Comparison of ENCODE assay signal across 8 cellular contexts in genomic region chr19:10876459-10877240, GRCh38. TPM values are rescaled to one million over a fixed set of nuclear protein-coding genes. Genes with fewer than 3 reads are reported as not detected.
DNase-seq lines count a peak whose midpoint lies in the region; ATAC-seq, FAIRE-seq and TF ChIP-seq lines count a peak whose summit lies in the region.

No MANE protein-coding gene starts in this region.

- peak; percentile 64; the same call in 1 of the 2 replicates for TF ChIP-seq POLR2A in GM12878 (IDR thresholded peaks at IDR 0.05; ENCODE audit: low read depth, low read length)

- POLR2A ChIA-PET in GM12878 (lab: Charles Lee), result interaction anchor here (0.6 to 1.1 kb wide), 6 partner anchors 11 to 1056 kb away, joined by 3 to 6 read pairs (median 3); no protein-coding TSS in a partner anchor
- POLR2A ChIA-PET in PC-3 (lab: Charles Lee; ENCODE audit: unreplicated experiment), result interaction anchor here (0.5 kb wide), 1 partner anchor 9 kb away, joined by 4 read pairs; no protein-coding TSS in a partner anchor

- H3K9ac ChIP-seq in GM12878 (ENCODE audit: control insufficient read depth, insufficient read depth, low read length) (peak overlapping the region; percentile 77), PC-3 (ENCODE audit: low read length) (no peak overlapping the region)

- H4K20me1 ChIP-seq in GM12878 (ENCODE audit: control insufficient read depth, insufficient read depth) (no peaks in the 10 kb centered on the region; the same call in 1 of the 2 replicates), PC-3 (ENCODE audit: low read length) (no peaks in the 10 kb centered on the region)

- FAIRE-seq in GM12878 (lab: Jason Lieb, UNC), result peak; percentile 95

- H3K27ac ChIP-seq in GM12878 (ENCODE audit: control insufficient read depth, insufficient read depth) (peak overlapping the region; percentile 97), PC-3 (ENCODE audit: low read length) (no peak overlapping the region)

- ATAC-seq in GM19043 (IDR thresholded peaks at IDR 0.05; ENCODE audit: low read depth, unreplicated experiment), result peak; percentile 49
- peak; percentile 60 for ATAC-seq in HG02885 (IDR thresholded peaks at IDR 0.05; ENCODE audit: poor library complexity, unreplicated experiment)
- peak; percentile 80 for ATAC-seq in GM12878
- no peak for ATAC-seq in PC-3

- peaks cover 91% of the 10 kb centered on the region for H3K79me2 ChIP-seq in GM12878 (ENCODE audit: control insufficient read depth, insufficient read depth, low read length)
- peaks cover 96% of the 10 kb centered on the region for H3K79me2 ChIP-seq in PC-3 (ENCODE audit: low read length)

- in situ Hi-C loops in GM12878 (cut with MboI), result no loop called here

- SMC1A ChIA-PET in GM12878 (lab: Charles Lee; ENCODE audit: uncharacterized antibody, unreplicated experiment), result interaction anchor here (0.8 to 2.8 kb wide), 8 partner anchors 9 to 159 kb away, joined by 3 to 14 read pairs (median 4); partner anchors contain the start of gene DNM2

- CTCF ChIA-PET in GM12878 (lab: Yijun Ruan, JAX), result interaction anchor here (0.6 to 3.5 kb wide), 10 partner anchors 9 to 166 kb away, joined by 3 to 20 read pairs (median 4); partner anchors contain the start of gene DNM2
- CTCF ChIA-PET in PC-3 (lab: Charles Lee), result interaction anchor here (0.5 kb wide), 1 partner anchor 60 kb away, joined by 7 read pairs; no protein-coding TSS in a partner anchor

- peak overlapping the region; percentile 60 for H3K4me3 ChIP-seq in GM12878
- H3K4me3 ChIP-seq in PC-3 (ENCODE audit: low read length), result no peak overlapping the region

- no peak overlapping the region for H2AFZ ChIP-seq in GM12878 (ENCODE audit: control insufficient read depth, low read depth, low read length)
- no peak overlapping the region for H2AFZ ChIP-seq in PC-3 (ENCODE audit: low read length)

- peak; percentile 61 to 96; a peak in 3 of 4 replicates for TF ChIP-seq EP300 in GM12878 (IDR thresholded peaks at IDR 0.05; ENCODE audit: borderline replicate concordance in 1 of 2, control insufficient read depth in 1 of 2, low read depth in 2 of 2, low read length in 2 of 2)

- no peaks in the 10 kb centered on the region for H3F3A ChIP-seq in PC-3 (ENCODE audit: low read length, unreplicated experiment)

- H3K27me3 ChIP-seq in GM12878 (replicated peaks in 1 of 2; ENCODE audit: control insufficient read depth in 2 of 2, insufficient read depth in 2 of 2, low read length in 1 of 2) (no peaks in the 10 kb centered on the region), PC-3 (ENCODE audit: low read length) (no peaks in the 10 kb centered on the region)

- H3K36me3 ChIP-seq in GM12878 (ENCODE audit: control insufficient read depth in 2 of 2, insufficient read depth in 2 of 2, low read length in 1 of 2) (peaks cover 5 to 6% of the 10 kb centered on the region in 2 experiments), PC-3 (ENCODE audit: low read depth, low read length) (no peaks in the 10 kb centered on the region)

- BruUV-seq in GM12878 (replicated peaks; lab: Mats Ljungman, UMichigan), result TSS peak; percentile 64
- no TSS peak for BruUV-seq in PC-3 (replicated peaks; lab: Mats Ljungman, UMichigan)

- no peak for TF ChIP-seq RAD21 in GM12878 (IDR thresholded peaks at IDR 0.05; ENCODE audit: insufficient read depth, low read depth, low read length)

- H3K4me2 ChIP-seq in GM12878 (ENCODE audit: control insufficient read depth, insufficient read depth) (peak overlapping the region; percentile 100), PC-3 (ENCODE audit: low read length) (no peak overlapping the region)

- H3K4me1 ChIP-seq in GM12878 (ENCODE audit: control insufficient read depth, insufficient read depth, low read length), result peaks cover 57% of the 10 kb centered on the region
- peaks cover 8% of the 10 kb centered on the region; the same call in 1 of the 2 replicates for H3K4me1 ChIP-seq in PC-3 (ENCODE audit: insufficient read depth, low read length)

- under 1% methylated on average over 10 of the region's 10 CpGs for WGBS in GM12878 (ENCODE audit: insufficient coverage, insufficient replicate concordance, low lambda C conversion rate, missing lambda C conversion rate)

- H3K9me3 ChIP-seq in GM12878 (replicated peaks; ENCODE audit: control insufficient read depth, insufficient read depth, low read length) (no peaks in the 10 kb centered on the region), PC-3 (ENCODE audit: low read length) (no peaks in the 10 kb centered on the region)

- DNase-seq in GM12878 (ENCODE audit: low read depth, low spot score) (peak; percentile 79), PC-3 (no peak), ecto neural progenitor cell (ENCODE audit: low spot score) (no peak), NCI-H82 treated with DMSO at 0.1 percent for 48 hours (lab: John Stamatoyannopoulos, UW; ENCODE audit: unreplicated experiment) (no peak)
- DNase-seq in stimulated activated CD8-positive, alpha-beta memory T cell treated with anti-CD3 and anti-CD28 coated beads, Interleukin-4, amount 100 ng/mL, for 48 hours, result peak; percentile 37
- DNase-seq in activated naive CD4-positive, alpha-beta T cell treated with Interleukin-2 at 50 U/mL for 16 hours, result no peak

- intact Hi-C loops in GM12878 (cut with micrococcal nuclease; ENCODE audit: unreplicated experiment), result loop anchor here (5.0 to 10.0 kb wide), 2 partner anchors 216 to 688 kb away; no protein-coding TSS in a partner anchor
- intact Hi-C loops in PC-3 (cut with micrococcal nuclease), result no loop called here

- no peak for TF ChIP-seq CTCF in GM12878 (IDR thresholded peaks at IDR 0.05 in 2 of 3, conservative IDR thresholded peaks at IDR 0.05 in 1 of 3; ENCODE audit: control insufficient read depth in 2 of 3, extremely low read depth in 1 of 3, insufficient read depth in 1 of 3, low read depth in 3 of 3, low read length in 3 of 3)
- TF ChIP-seq CTCF in PC-3 (conservative IDR thresholded peaks at IDR 0.05; ENCODE audit: low read depth, low read length), result no peak

- no peaks in the 10 kb centered on the region for H3K9me2 ChIP-seq in PC-3 (replicated peaks; ENCODE audit: low read length)

- RAD21 ChIA-PET in GM12878 (lab: Charles Lee; ENCODE audit: unreplicated experiment), result interaction anchor here (0.8 to 3.4 kb wide), 6 partner anchors 11 to 85 kb away, joined by 3 to 25 read pairs (median 3); no protein-coding TSS in a partner anchor

RNA-seq across cellular contexts. Expression of gene CARM1, which starts 5.3 kb away (rescaled TPM):
- total RNA-seq in GM12878 (2013; cell fraction: nucleolus; rRNA removed), result 38.1 and 42.1 TPM in 2 replicates
- total RNA-seq in GM12878 (2014; rRNA removed), result 44.0 and 56.8 TPM in 2 replicates
- total RNA-seq in GM12878 (2014; rRNA removed; fragmentation: Illumina TruSeq; extraction: Trizol), result 26.8 and 30.9 TPM in 2 replicates
- 115 and 116 TPM in 2 replicates for total RNA-seq in GM12878 (2021)
- polyA plus RNA-seq in GM12878 (2011; ENCODE audit: low read depth), result 22.4 TPM
- 17.7 and 48.6 TPM in 2 replicates for polyA plus RNA-seq in GM12878 (2011; rRNA removed)
- polyA plus RNA-seq in GM12878 (2011; cell fraction: cytosol; rRNA removed), result 50.4 and 74.2 TPM in 2 replicates
- 121 and 141 TPM in 2 replicates for polyA plus RNA-seq in GM12878 (2011; cell fraction: nucleus; rRNA removed)
- 55.3 and 65.7 TPM in 2 replicates for polyA plus RNA-seq in GM12878 (2012)
- 33.0 and 63.5 TPM in 2 replicates for polyA plus RNA-seq in GM12878 (2014; fragmentation: Illumina TruSeq; extraction: Trizol)
- under 1 TPM; 0.45 to 0.49 TPM for polyA plus RNA-seq in GM12878 (2014; fragmentation: Nextera tagmentation; extraction: Ambion mirVana)
- polyA plus RNA-seq in GM12878 (2014; rRNA removed), result 95.6 and 113 TPM in 2 replicates
- polyA plus RNA-seq in GM12878 (2016; fragmentation: Nextera tagmentation; extraction: Ambion mirVana), result 10 to 100 TPM; 10.1 to 12.0 TPM
- 35.9 and 56.0 TPM in 2 replicates for polyA minus RNA-seq in GM12878 (2011; rRNA and poly(A)+ RNA removed)
- 29.0 and 34.2 TPM in 2 replicates for polyA minus RNA-seq in GM12878 (2011; cell fraction: cytosol; rRNA and poly(A)+ RNA removed)
- 15.0 and 29.0 TPM in 2 replicates for polyA minus RNA-seq in GM12878 (2011; cell fraction: nucleus; rRNA and poly(A)+ RNA removed)
- total RNA-seq in PC-3 (2014; rRNA removed), result 56.2 and 57.1 TPM in 2 replicates

RNA-seq across cellular contexts. Expression of gene C19orf38, which starts 28.4 kb away (rescaled TPM):
- 12.2 and 13.1 TPM in 2 replicates for total RNA-seq in GM12878 (2013; cell fraction: nucleolus; rRNA removed)
- total RNA-seq in GM12878 (2014; rRNA removed) (6.5 and 6.9 TPM in 2 replicates), GM12878 (2014; rRNA removed; fragmentation: Illumina TruSeq; extraction: Trizol) (7.5 and 7.6 TPM in 2 replicates), GM12878 (2021) (5.3 and 6.5 TPM in 2 replicates), PC-3 (2014; rRNA removed) (0.07 and 0.63 TPM in 2 replicates)
- 3.5 TPM for polyA plus RNA-seq in GM12878 (2011; ENCODE audit: low read depth)
- polyA plus RNA-seq in GM12878 (2011; rRNA removed) (1.8 and 3.0 TPM in 2 replicates), GM12878 (2014; fragmentation: Illumina TruSeq; extraction: Trizol) (2.4 and 6.0 TPM in 2 replicates), GM12878 (2014; fragmentation: Nextera tagmentation; extraction: Ambion mirVana) (1 to 10 TPM; 2.6 to 4.8 TPM), GM12878 (2014; rRNA removed) (6.3 and 6.7 TPM in 2 replicates), GM12878 (2016; fragmentation: Nextera tagmentation; extraction: Ambion mirVana) (1 to 10 TPM; 4.2 to 4.8 TPM)
- 4.1 and 4.6 TPM in 2 replicates for polyA plus RNA-seq in GM12878 (2011; cell fraction: cytosol; rRNA removed)
- polyA plus RNA-seq in GM12878 (2011; cell fraction: nucleus; rRNA removed), result 2.1 and 2.7 TPM in 2 replicates
- polyA plus RNA-seq in GM12878 (2012), result 5.8 and 7.9 TPM in 2 replicates
- polyA minus RNA-seq in GM12878 (2011; rRNA and poly(A)+ RNA removed), result 1.5 and 2.5 TPM in 2 replicates
- 1.2 and 1.6 TPM in 2 replicates for polyA minus RNA-seq in GM12878 (2011; cell fraction: cytosol; rRNA and poly(A)+ RNA removed)
- polyA minus RNA-seq in GM12878 (2011; cell fraction: nucleus; rRNA and poly(A)+ RNA removed), result 0.60 and 1.6 TPM in 2 replicates

RNA-seq across cellular contexts. Expression of gene TMED1, which starts 40.6 kb away (rescaled TPM):
- 9.3 and 10.1 TPM in 2 replicates for total RNA-seq in GM12878 (2013; cell fraction: nucleolus; rRNA removed)
- total RNA-seq in GM12878 (2014; rRNA removed), result 14.9 TPM in 2 replicates
- 9.1 and 9.2 TPM in 2 replicates for total RNA-seq in GM12878 (2014; rRNA removed; fragmentation: Illumina TruSeq; extraction: Trizol)
- total RNA-seq in GM12878 (2021), result 15.7 and 15.8 TPM in 2 replicates
- polyA plus RNA-seq in GM12878 (2011; ENCODE audit: low read depth), result 6.3 TPM
- 11.2 and 15.7 TPM in 2 replicates for polyA plus RNA-seq in GM12878 (2011; rRNA removed)
- 18.3 and 28.8 TPM in 2 replicates for polyA plus RNA-seq in GM12878 (2011; cell fraction: cytosol; rRNA removed)
- 9.0 and 9.9 TPM in 2 replicates for polyA plus RNA-seq in GM12878 (2011; cell fraction: nucleus; rRNA removed)
- polyA plus RNA-seq in GM12878 (2012), result 14.9 and 17.2 TPM in 2 replicates
- polyA plus RNA-seq in GM12878 (2014; fragmentation: Illumina TruSeq; extraction: Trizol), result 2.6 and 4.1 TPM in 2 replicates
- polyA plus RNA-seq in GM12878 (2014; fragmentation: Nextera tagmentation; extraction: Ambion mirVana), result 1 to 10 TPM in 1 of 2 experiments, under 1 TPM in 1; 0.60 to 2.8 TPM
- 9.8 and 12.2 TPM in 2 replicates for polyA plus RNA-seq in GM12878 (2014; rRNA removed)
- 10 to 100 TPM; 22.9 to 23.1 TPM for polyA plus RNA-seq in GM12878 (2016; fragmentation: Nextera tagmentation; extraction: Ambion mirVana)
- 11.2 and 11.6 TPM in 2 replicates for polyA minus RNA-seq in GM12878 (2011; rRNA and poly(A)+ RNA removed)
- 5.0 and 8.6 TPM in 2 replicates for polyA minus RNA-seq in GM12878 (2011; cell fraction: cytosol; rRNA and poly(A)+ RNA removed)
- 2.4 and 2.7 TPM in 2 replicates for polyA minus RNA-seq in GM12878 (2011; cell fraction: nucleus; rRNA and poly(A)+ RNA removed)
- 81.2 and 94.6 TPM in 2 replicates for total RNA-seq in PC-3 (2014; rRNA removed)

RNA-seq across cellular contexts. Expression of gene YIPF2, which starts 51.8 kb away (rescaled TPM):
- total RNA-seq in GM12878 (2013; cell fraction: nucleolus; rRNA removed), result 26.2 and 26.3 TPM in 2 replicates
- total RNA-seq in GM12878 (2014; rRNA removed), result 33.4 and 36.4 TPM in 2 replicates
- total RNA-seq in GM12878 (2014; rRNA removed; fragmentation: Illumina TruSeq; extraction: Trizol), result 10.6 and 14.9 TPM in 2 replicates
- 26.5 and 28.4 TPM in 2 replicates for total RNA-seq in GM12878 (2021)
- 23.9 TPM for polyA plus RNA-seq in GM12878 (2011; ENCODE audit: low read depth)
- polyA plus RNA-seq in GM12878 (2011; rRNA removed), result 10.0 and 17.2 TPM in 2 replicates
- polyA plus RNA-seq in GM12878 (2011; cell fraction: cytosol; rRNA removed), result 34.7 and 43.9 TPM in 2 replicates
- 45.4 and 49.0 TPM in 2 replicates for polyA plus RNA-seq in GM12878 (2011; cell fraction: nucleus; rRNA removed)
- 45.0 and 45.2 TPM in 2 replicates for polyA plus RNA-seq in GM12878 (2012)
- 1.8 and 8.1 TPM in 2 replicates for polyA plus RNA-seq in GM12878 (2014; fragmentation: Illumina TruSeq; extraction: Trizol)
- 1 to 10 TPM in 1 of 2 experiments, under 1 TPM in 1; 0.92 to 3.9 TPM for polyA plus RNA-seq in GM12878 (2014; fragmentation: Nextera tagmentation; extraction: Ambion mirVana)
- 31.7 and 38.9 TPM in 2 replicates for polyA plus RNA-seq in GM12878 (2014; rRNA removed)
- 10 to 100 TPM; 18.1 to 19.6 TPM for polyA plus RNA-seq in GM12878 (2016; fragmentation: Nextera tagmentation; extraction: Ambion mirVana)
- 13.9 and 31.1 TPM in 2 replicates for polyA minus RNA-seq in GM12878 (2011; rRNA and poly(A)+ RNA removed)
- polyA minus RNA-seq in GM12878 (2011; cell fraction: cytosol; rRNA and poly(A)+ RNA removed), result 17.4 and 18.8 TPM in 2 replicates
- polyA minus RNA-seq in GM12878 (2011; cell fraction: nucleus; rRNA and poly(A)+ RNA removed), result 9.4 and 9.9 TPM in 2 replicates
- total RNA-seq in PC-3 (2014; rRNA removed), result 126 and 131 TPM in 2 replicates

RNA-seq across cellular contexts. Expression of gene TIMM29, which starts 52.0 kb away (rescaled TPM):
- 18.1 and 19.1 TPM in 2 replicates for total RNA-seq in GM12878 (2013; cell fraction: nucleolus; rRNA removed)
- total RNA-seq in GM12878 (2014; rRNA removed) (25.1 and 25.8 TPM in 2 replicates), GM12878 (2014; rRNA removed; fragmentation: Illumina TruSeq; extraction: Trizol) (11.0 TPM in 2 replicates), GM12878 (2021) (20.9 and 22.7 TPM in 2 replicates), PC-3 (2014; rRNA removed) (60.7 and 90.1 TPM in 2 replicates)
- 11.1 TPM for polyA plus RNA-seq in GM12878 (2011; ENCODE audit: low read depth)
- polyA plus RNA-seq in GM12878 (2011; rRNA removed) (9.6 and 10.2 TPM in 2 replicates), GM12878 (2014; fragmentation: Illumina TruSeq; extraction: Trizol) (6.2 and 8.2 TPM in 2 replicates), GM12878 (2014; fragmentation: Nextera tagmentation; extraction: Ambion mirVana) (1 to 10 TPM; 2.4 to 6.5 TPM), GM12878 (2014; rRNA removed) (15.9 and 17.6 TPM in 2 replicates), GM12878 (2016; fragmentation: Nextera tagmentation; extraction: Ambion mirVana) (10 to 100 TPM; 27.4 to 27.9 TPM)
- polyA plus RNA-seq in GM12878 (2011; cell fraction: cytosol; rRNA removed), result 10.5 and 14.1 TPM in 2 replicates
- 8.1 and 11.6 TPM in 2 replicates for polyA plus RNA-seq in GM12878 (2011; cell fraction: nucleus; rRNA removed)
- 15.7 and 16.8 TPM in 2 replicates for polyA plus RNA-seq in GM12878 (2012)
- polyA minus RNA-seq in GM12878 (2011; rRNA and poly(A)+ RNA removed), result 4.8 and 6.3 TPM in 2 replicates
- polyA minus RNA-seq in GM12878 (2011; cell fraction: cytosol; rRNA and poly(A)+ RNA removed), result 4.6 and 7.4 TPM in 2 replicates
- 3.3 and 6.9 TPM in 2 replicates for polyA minus RNA-seq in GM12878 (2011; cell fraction: nucleus; rRNA and poly(A)+ RNA removed)

Comparison
In these comparisons a context has a peak if more than half of its experiments do, and no peak if none do; other contexts are left out.
1. DNase-seq: peak in GM12878 (single experiment) and stimulated activated CD8-positive, alpha-beta memory T cell treated with anti-CD3 and anti-CD28 coated beads, Interleukin-4, amount 100 ng/mL, for 48 hours (single experiment); none in PC-3 (single experiment), ecto neural progenitor cell (single experiment), activated naive CD4-positive, alpha-beta T cell treated with Interleukin-2 at 50 U/mL for 16 hours (single experiment) and NCI-H82 treated with DMSO at 0.1 percent for 48 hours (single experiment).